In the genomic region with DNA sequence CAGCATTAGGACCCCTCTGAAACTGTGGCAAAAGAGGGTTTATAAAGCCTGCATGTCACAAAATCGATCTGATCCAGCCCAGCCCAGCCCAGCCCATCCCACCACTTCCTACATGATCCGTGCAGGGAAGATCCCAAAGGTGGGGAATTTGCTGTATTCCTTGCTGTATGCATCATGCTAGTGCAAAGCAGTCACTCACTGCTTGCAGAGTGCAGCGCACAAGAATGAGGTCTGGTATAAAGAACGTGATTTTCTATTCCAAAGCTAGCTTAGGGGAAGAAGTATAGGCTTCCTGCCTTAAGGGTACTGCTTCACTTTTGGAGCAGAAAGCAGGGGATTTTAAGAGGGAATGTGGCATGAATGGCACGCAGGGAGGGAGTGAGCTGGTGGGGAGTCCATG, we compare ENCODE assay signal across 1 cellular context.
TF ChIP-seq lines count a peak whose summit lies in the region.

No MANE protein-coding gene starts in this region.

TF ChIP-seq in GM23338, 12 proteins besides CTCF, POLR2A, EP300 and RAD21 (continued from another document):
- no peak for TF ChIP-seq STAT1 (IDR thresholded peaks at IDR 0.05; ENCODE audit: unreplicated experiment)
- no peak for TF ChIP-seq ZNF114 (CRISPR knock-in tag; IDR thresholded peaks at IDR 0.05)
- TF ChIP-seq JUNB (IDR thresholded peaks at IDR 0.05; ENCODE audit: unreplicated experiment) = no peak
- TF ChIP-seq, protein P1, sequence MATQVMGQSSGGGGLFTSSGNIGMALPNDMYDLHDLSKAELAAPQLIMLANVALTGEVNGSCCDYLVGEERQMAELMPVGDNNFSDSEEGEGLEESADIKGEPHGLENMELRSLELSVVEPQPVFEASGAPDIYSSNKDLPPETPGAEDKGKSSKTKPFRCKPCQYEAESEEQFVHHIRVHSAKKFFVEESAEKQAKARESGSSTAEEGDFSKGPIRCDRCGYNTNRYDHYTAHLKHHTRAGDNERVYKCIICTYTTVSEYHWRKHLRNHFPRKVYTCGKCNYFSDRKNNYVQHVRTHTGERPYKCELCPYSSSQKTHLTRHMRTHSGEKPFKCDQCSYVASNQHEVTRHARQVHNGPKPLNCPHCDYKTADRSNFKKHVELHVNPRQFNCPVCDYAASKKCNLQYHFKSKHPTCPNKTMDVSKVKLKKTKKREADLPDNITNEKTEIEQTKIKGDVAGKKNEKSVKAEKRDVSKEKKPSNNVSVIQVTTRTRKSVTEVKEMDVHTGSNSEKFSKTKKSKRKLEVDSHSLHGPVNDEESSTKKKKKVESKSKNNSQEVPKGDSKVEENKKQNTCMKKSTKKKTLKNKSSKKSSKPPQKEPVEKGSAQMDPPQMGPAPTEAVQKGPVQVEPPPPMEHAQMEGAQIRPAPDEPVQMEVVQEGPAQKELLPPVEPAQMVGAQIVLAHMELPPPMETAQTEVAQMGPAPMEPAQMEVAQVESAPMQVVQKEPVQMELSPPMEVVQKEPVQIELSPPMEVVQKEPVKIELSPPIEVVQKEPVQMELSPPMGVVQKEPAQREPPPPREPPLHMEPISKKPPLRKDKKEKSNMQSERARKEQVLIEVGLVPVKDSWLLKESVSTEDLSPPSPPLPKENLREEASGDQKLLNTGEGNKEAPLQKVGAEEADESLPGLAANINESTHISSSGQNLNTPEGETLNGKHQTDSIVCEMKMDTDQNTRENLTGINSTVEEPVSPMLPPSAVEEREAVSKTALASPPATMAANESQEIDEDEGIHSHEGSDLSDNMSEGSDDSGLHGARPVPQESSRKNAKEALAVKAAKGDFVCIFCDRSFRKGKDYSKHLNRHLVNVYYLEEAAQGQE (IDR thresholded peaks at IDR 0.05; ENCODE audit: unreplicated experiment) = no peak
- no peak for TF ChIP-seq CREB1 (CRISPR knock-in tag; IDR thresholded peaks at IDR 0.05; ENCODE audit: low read depth)
- TF ChIP-seq, protein P2, sequence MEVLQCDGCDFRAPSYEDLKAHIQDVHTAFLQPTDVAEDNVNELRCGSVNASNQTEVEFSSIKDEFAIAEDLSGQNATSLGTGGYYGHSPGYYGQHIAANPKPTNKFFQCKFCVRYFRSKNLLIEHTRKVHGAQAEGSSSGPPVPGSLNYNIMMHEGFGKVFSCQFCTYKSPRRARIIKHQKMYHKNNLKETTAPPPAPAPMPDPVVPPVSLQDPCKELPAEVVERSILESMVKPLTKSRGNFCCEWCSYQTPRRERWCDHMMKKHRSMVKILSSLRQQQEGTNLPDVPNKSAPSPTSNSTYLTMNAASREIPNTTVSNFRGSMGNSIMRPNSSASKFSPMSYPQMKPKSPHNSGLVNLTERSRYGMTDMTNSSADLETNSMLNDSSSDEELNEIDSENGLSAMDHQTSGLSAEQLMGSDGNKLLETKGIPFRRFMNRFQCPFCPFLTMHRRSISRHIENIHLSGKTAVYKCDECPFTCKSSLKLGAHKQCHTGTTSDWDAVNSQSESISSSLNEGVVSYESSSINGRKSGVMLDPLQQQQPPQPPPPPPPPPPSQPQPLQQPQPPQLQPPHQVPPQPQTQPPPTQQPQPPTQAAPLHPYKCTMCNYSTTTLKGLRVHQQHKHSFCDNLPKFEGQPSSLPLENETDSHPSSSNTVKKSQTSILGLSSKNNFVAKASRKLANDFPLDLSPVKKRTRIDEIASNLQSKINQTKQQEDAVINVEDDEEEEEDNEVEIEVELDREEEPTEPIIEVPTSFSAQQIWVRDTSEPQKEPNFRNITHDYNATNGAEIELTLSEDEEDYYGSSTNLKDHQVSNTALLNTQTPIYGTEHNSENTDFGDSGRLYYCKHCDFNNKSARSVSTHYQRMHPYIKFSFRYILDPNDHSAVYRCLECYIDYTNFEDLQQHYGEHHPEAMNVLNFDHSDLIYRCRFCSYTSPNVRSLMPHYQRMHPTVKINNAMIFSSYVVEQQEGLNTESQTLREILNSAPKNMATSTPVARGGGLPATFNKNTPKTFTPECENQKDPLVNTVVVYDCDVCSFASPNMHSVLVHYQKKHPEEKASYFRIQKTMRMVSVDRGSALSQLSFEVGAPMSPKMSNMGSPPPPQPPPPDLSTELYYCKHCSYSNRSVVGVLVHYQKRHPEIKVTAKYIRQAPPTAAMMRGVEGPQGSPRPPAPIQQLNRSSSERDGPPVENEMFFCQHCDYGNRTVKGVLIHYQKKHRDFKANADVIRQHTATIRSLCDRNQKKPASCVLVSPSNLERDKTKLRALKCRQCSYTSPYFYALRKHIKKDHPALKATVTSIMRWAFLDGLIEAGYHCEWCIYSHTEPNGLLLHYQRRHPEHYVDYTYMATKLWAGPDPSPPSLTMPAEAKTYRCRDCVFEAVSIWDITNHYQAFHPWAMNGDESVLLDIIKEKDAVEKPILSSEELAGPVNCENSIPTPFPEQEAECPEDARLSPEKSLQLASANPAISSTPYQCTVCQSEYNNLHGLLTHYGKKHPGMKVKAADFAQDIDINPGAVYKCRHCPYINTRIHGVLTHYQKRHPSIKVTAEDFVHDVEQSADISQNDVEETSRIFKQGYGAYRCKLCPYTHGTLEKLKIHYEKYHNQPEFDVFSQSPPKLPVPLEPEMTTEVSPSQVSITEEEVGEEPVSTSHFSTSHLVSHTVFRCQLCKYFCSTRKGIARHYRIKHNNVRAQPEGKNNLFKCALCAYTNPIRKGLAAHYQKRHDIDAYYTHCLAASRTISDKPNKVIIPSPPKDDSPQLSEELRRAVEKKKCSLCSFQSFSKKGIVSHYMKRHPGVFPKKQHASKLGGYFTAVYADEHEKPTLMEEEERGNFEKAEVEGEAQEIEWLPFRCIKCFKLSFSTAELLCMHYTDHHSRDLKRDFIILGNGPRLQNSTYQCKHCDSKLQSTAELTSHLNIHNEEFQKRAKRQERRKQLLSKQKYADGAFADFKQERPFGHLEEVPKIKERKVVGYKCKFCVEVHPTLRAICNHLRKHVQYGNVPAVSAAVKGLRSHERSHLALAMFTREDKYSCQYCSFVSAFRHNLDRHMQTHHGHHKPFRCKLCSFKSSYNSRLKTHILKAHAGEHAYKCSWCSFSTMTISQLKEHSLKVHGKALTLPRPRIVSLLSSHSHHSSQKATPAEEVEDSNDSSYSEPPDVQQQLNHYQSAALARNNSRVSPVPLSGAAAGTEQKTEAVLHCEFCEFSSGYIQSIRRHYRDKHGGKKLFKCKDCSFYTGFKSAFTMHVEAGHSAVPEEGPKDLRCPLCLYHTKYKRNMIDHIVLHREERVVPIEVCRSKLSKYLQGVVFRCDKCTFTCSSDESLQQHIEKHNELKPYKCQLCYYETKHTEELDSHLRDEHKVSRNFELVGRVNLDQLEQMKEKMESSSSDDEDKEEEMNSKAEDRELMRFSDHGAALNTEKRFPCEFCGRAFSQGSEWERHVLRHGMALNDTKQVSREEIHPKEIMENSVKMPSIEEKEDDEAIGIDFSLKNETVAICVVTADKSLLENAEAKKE (CRISPR knock-in tag; IDR thresholded peaks at IDR 0.05) = no peak
- TF ChIP-seq NANOG (IDR thresholded peaks at IDR 0.05; ENCODE audit: borderline replicate concordance) = no peak
- TF ChIP-seq EZH2phosphoT487 (IDR thresholded peaks at IDR 0.05; ENCODE audit: unreplicated experiment) = no peak
- no peak for TF ChIP-seq EZH2 (IDR thresholded peaks at IDR 0.05; ENCODE audit: low read depth, unreplicated experiment)
- no peak for TF ChIP-seq ZNF331 (CRISPR knock-in tag; IDR thresholded peaks at IDR 0.05; ENCODE audit: low read depth)
- TF ChIP-seq POLR2AphosphoS5 (IDR thresholded peaks at IDR 0.05; ENCODE audit: low read depth) = no peak
